ENCODE assay signal across 8 cellular contexts in genomic region chr5:150783422-150783928, GRCh38. TPM values are rescaled to one million over a fixed set of nuclear protein-coding genes. Genes with fewer than 3 reads are reported as not detected.
A peak's percentile ranks its signal among the peaks of the same experiment; 100 is the strongest.
DNase-seq lines count a peak whose midpoint lies in the region; ATAC-seq, FAIRE-seq and TF ChIP-seq lines count a peak whose summit lies in the region.

No MANE protein-coding gene starts in this region.

- no peak for FAIRE-seq in urothelium cell line (lab: Jason Lieb, UNC)

- ATAC-seq in HG02970 (IDR thresholded peaks at IDR 0.05; ENCODE audit: low FRiP score, unreplicated experiment) (peak; percentile 22), esophagus mucosa (peak; percentile 52)

- DNase-seq in NCI-H1092 treated with DMSO at 0.1 percent for 48 hours (lab: John Stamatoyannopoulos, UW) (peak; percentile 16), NCI-H1092 (lab: John Stamatoyannopoulos, UW) (no peak), NCI-H69 (lab: John Stamatoyannopoulos, UW) (peak; percentile 84), ovary (peak; percentile 50 to 76 (median 63)), urothelium cell line (ENCODE audit: low spot score) (peak; percentile 40)
- DNase-seq in activated CD8-positive, alpha-beta memory T cell treated with anti-CD3 and anti-CD28 coated beads, Interleukin-2, amount 50 U/mL, for 4 hours = peak; percentile 50

- H3K27me3 ChIP-seq in ovary = no peaks in the 10 kb centered on the region

- WGBS in ovary, 3 donors = 7 to 12% (median 8%) methylated on average over 7 of the region's 7 CpGs

- H3K4me1 ChIP-seq in ovary (ENCODE audit: insufficient read depth) = peaks cover 23% of the 10 kb centered on the region

- no peak overlapping the region for H3K4me3 ChIP-seq in ovary

- intact Hi-C loops in ovary (cut with DNase I) = loop anchor here in 1 of 4 donors (10.0 kb wide), 1 partner anchor 229 kb away; no protein-coding TSS in a partner anchor

- no peaks in the 10 kb centered on the region for H3K36me3 ChIP-seq in ovary

- H3K27ac ChIP-seq in ovary = peak overlapping the region; percentile 66 to 89

- TF ChIP-seq POLR2A in ovary (IDR thresholded peaks at IDR 0.05) = no peak

- no peaks in the 10 kb centered on the region for H3K9me3 ChIP-seq in ovary

- TF ChIP-seq CTCF in ovary (IDR thresholded peaks at IDR 0.05) = no peak

- TF ChIP-seq EP300 in ovary (IDR thresholded peaks at IDR 0.05) = no peak

RNA-seq across cellular contexts. Expression of gene SMIM3, which starts 4.9 kb away (rescaled TPM):
- total RNA-seq in esophagus mucosa (17.0 TPM), ovary (10 to 100 TPM; 14.7 to 33.6 (median 24.4) TPM)
- polyA plus RNA-seq in ovary = 10 to 100 TPM; 19.4 to 20.9 TPM

RNA-seq across cellular contexts. Expression of gene DCTN4, which starts 24.7 kb away (rescaled TPM):
- total RNA-seq in esophagus mucosa (49.4 TPM), ovary (10 to 100 TPM; 55.2 to 87.4 (median 69.0) TPM)
- polyA plus RNA-seq in ovary = 10 to 100 TPM; 27.0 to 76.5 TPM
